Comparison of ENCODE assay signal across 18 cellular contexts in the genomic region with DNA sequence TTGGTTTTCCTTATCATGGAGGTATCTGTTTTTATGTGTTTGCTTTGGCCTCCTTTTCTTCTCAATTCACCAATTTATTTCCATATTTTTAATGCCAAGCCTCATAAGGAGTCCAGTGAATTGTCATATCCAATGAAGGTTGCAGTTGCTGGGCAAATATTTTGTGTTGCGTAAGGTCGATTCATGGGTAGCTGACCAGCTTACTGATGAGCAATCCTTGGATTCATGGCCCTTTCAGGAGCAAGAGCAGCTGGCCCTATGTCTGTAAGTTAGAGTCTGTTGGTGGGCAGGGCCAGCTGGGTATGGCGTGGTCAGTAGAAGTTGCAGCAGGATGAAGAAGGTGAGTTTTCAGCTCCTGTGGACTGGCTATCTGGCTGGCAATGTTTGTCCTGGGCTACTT.
A peak's percentile ranks its signal among the peaks of the same experiment; 100 is the strongest.
DNase-seq lines count a peak whose midpoint lies in the region; ATAC-seq and TF ChIP-seq lines count a peak whose summit lies in the region.
"Had no signal": no experiment of that assay in that cellular context is flagged by ENCODE, and none has a peak within 500 bp of the region (broad histone marks: within the 10 kb centered on the region; RNA-seq: fewer than 3 reads in every experiment).

No MANE protein-coding gene starts in this region.

- H3K36me3 ChIP-seq in RWPE2 (ENCODE audit: low read depth): no peaks in the 10 kb centered on the region
- no peaks in the 10 kb centered on the region for H3K36me3 ChIP-seq in transverse colon
- no peaks in the 10 kb centered on the region for H3K36me3 ChIP-seq in neural progenitor cell
- H3K36me3 ChIP-seq: heart right ventricle had no signal

- H3K4me1 Mint-ChIP-seq in neural progenitor cell: no peaks in the 10 kb centered on the region

- no peaks in the 10 kb centered on the region for H3K4me1 ChIP-seq in RWPE2 (ENCODE audit: insufficient read depth, poor library complexity, severe bottlenecking)
- H3K4me1 ChIP-seq in transverse colon: peaks cover 4 to 20% (median 11%) of the 10 kb centered on the region in 4 donors
- no peaks in the 10 kb centered on the region for H3K4me1 ChIP-seq in neural progenitor cell

- H3K27ac ChIP-seq in RWPE2 (ENCODE audit: poor library complexity, severe bottlenecking) (no peak overlapping the region), transverse colon (no peak overlapping the region), neural progenitor cell (no peak overlapping the region)
- H3K27ac ChIP-seq: C4-2B had no signal

- DNase-seq in EH (ENCODE audit: low read depth): peak; percentile 55
- DNase-seq in RWPE2 (ENCODE audit: low spot score): no peak
- peak; percentile 62 for DNase-seq in fibroblast of pulmonary artery (ENCODE audit: low read depth)
- DNase-seq in retinal pigment epithelial cell (ENCODE audit: low read depth): peak; percentile 21
- DNase-seq in transverse colon: no peak
- no peak for DNase-seq in neural progenitor cell (ENCODE audit: low spot score)
- DNase-seq: activated CD4-positive, alpha-beta T cell treated with anti-CD3 and anti-CD28 coated beads, Interleukin-2, amount 10 ng/mL, durations not matched to agents 24 days and 14 days; activated naive CD8-positive, alpha-beta T cell treated with anti-CD3 and anti-CD28 coated beads for 36 hours; activated T-cell treated with anti-CD3 and anti-CD28 coated beads, Interleukin-2, amount 50 U/mL, for 1 hour; heart right ventricle; kidney; NCI-H187; NCI-H510A; small intestine; stimulated activated naive CD4-positive, alpha-beta T cell had no signal

- H3K4me3 Mint-ChIP-seq in neural progenitor cell: no peak overlapping the region
- H3K4me3 Mint-ChIP-seq: activated CD4-positive, alpha-beta T cell treated with anti-CD3 and anti-CD28 coated beads, Interleukin-2, amount 10 ng/mL, durations not matched to agents 24 days and 14 days; activated naive CD8-positive, alpha-beta T cell treated with anti-CD3 and anti-CD28 coated beads for 36 hours had no signal

- H3K9me3 ChIP-seq in RWPE2 (ENCODE audit: severe bottlenecking) (peaks cover 3% of the 10 kb centered on the region), transverse colon (peaks cover 0 to 10% of the 10 kb centered on the region in 2 donors), neural progenitor cell (ENCODE audit: low read depth) (peaks cover 7% of the 10 kb centered on the region)

- TF ChIP-seq POLR2A in transverse colon (IDR thresholded peaks at IDR 0.05): no peak

- ATAC-seq in RWPE2 (ENCODE audit: low read depth) (peak; percentile 44; the same call in 1 of the 3 replicates), HG02973 (IDR thresholded peaks at IDR 0.05; ENCODE audit: unreplicated experiment) (no peak)

- no peaks in the 10 kb centered on the region for H3K79me2 ChIP-seq in neural progenitor cell (ENCODE audit: low read depth)

- H4K20me1 ChIP-seq in neural progenitor cell (ENCODE audit: low read depth): no peaks in the 10 kb centered on the region

- H3K9ac ChIP-seq in neural progenitor cell: no peak overlapping the region

- H3K27me3 Mint-ChIP-seq in neural progenitor cell (ENCODE audit: insufficient read depth, low read depth): peaks cover 12% of the 10 kb centered on the region
- H3K27me3 Mint-ChIP-seq: activated CD4-positive, alpha-beta T cell treated with anti-CD3 and anti-CD28 coated beads, Interleukin-2, amount 10 ng/mL, durations not matched to agents 24 days and 14 days; activated naive CD8-positive, alpha-beta T cell treated with anti-CD3 and anti-CD28 coated beads for 36 hours had no signal

- no peak overlapping the region for H3K27ac Mint-ChIP-seq in neural progenitor cell
- H3K27ac Mint-ChIP-seq: activated CD4-positive, alpha-beta T cell treated with anti-CD3 and anti-CD28 coated beads, Interleukin-2, amount 10 ng/mL, durations not matched to agents 24 days and 14 days; activated naive CD8-positive, alpha-beta T cell treated with anti-CD3 and anti-CD28 coated beads for 36 hours had no signal

- H2AFZ ChIP-seq in neural progenitor cell (replicated peaks): no peak overlapping the region

- H3K4me2 ChIP-seq in neural progenitor cell: no peak overlapping the region

- TF ChIP-seq EP300 in transverse colon (IDR thresholded peaks at IDR 0.05; ENCODE audit: low read depth): no peak

- no peaks in the 10 kb centered on the region for H3K27me3 ChIP-seq in RWPE2 (ENCODE audit: insufficient read depth, poor library complexity, severe bottlenecking)
- H3K27me3 ChIP-seq in transverse colon: no peaks in the 10 kb centered on the region
- no peaks in the 10 kb centered on the region for H3K27me3 ChIP-seq in neural progenitor cell
- H3K27me3 ChIP-seq: heart right ventricle had no signal

- H3K9me3 Mint-ChIP-seq in neural progenitor cell: peaks cover 23% of the 10 kb centered on the region

- intact Hi-C loops in transverse colon (cut with DNase I; ENCODE audit: low total_unique reads): no loop called here

- H3F3A ChIP-seq in neural progenitor cell (ENCODE audit: low read depth): no peaks in the 10 kb centered on the region

- in situ Hi-C loops in transverse colon (cut with MboI; ENCODE audit: low pct_ligation_motif_present in 1 of 4, low pct_unique_long_range_greater_than_20kb in 1 of 4, low sequenced_read_pairs in 3 of 4): loop anchor here in 2 of 4 donors (25.0 kb wide), 2 partner anchors 148 to 273 kb away; no protein-coding TSS in a partner anchor

- H3K36me3 Mint-ChIP-seq in neural progenitor cell: peaks cover 1% of the 10 kb centered on the region

- WGBS in transverse colon (ENCODE audit: low coverage in 1 of 2), 2 donors: 98 to 100% methylated on average over 1 to 3 of the region's 3 CpGs

- TF ChIP-seq CTCF in RWPE2 (IDR thresholded peaks at IDR 0.05; ENCODE audit: poor library complexity, severe bottlenecking): no peak
- no peak for TF ChIP-seq CTCF in fibroblast of pulmonary artery (IDR thresholded peaks at IDR 0.05; ENCODE audit: low read length, missing control alignments)
- no peak for TF ChIP-seq CTCF in retinal pigment epithelial cell (conservative IDR thresholded peaks at IDR 0.05; ENCODE audit: low read depth, low read length)
- no peak for TF ChIP-seq CTCF in transverse colon (IDR thresholded peaks at IDR 0.05)
- TF ChIP-seq CTCF in neural progenitor cell (IDR thresholded peaks at IDR 0.05): no peak

- H3K4me3 ChIP-seq in RWPE2 (ENCODE audit: severe bottlenecking): no peak overlapping the region
- no peak overlapping the region for H3K4me3 ChIP-seq in fibroblast of pulmonary artery (replicated peaks; ENCODE audit: low read depth, low read length)
- no peak overlapping the region for H3K4me3 ChIP-seq in retinal pigment epithelial cell (ENCODE audit: low read length)
- H3K4me3 ChIP-seq in transverse colon: no peak overlapping the region
- no peak overlapping the region for H3K4me3 ChIP-seq in neural progenitor cell
- H3K4me3 ChIP-seq: heart right ventricle, mucosa of descending colon had no signal

Comparison
In these comparisons a context has a peak if more than half of its experiments do, and no peak if none do; other contexts are left out.
1. DNase-seq: peak in EH (single experiment), fibroblast of pulmonary artery (single experiment) and retinal pigment epithelial cell (single experiment); none in RWPE2 (single experiment), transverse colon (single experiment) and neural progenitor cell (single experiment).